Comparison of ENCODE assay signal across 20 cellular contexts in genomic region chr3:195175476-195176337, GRCh38.
DNase-seq lines count a peak whose midpoint lies in the region; ATAC-seq and TF ChIP-seq lines count a peak whose summit lies in the region.
"Had no signal": no experiment of that assay in that cellular context is flagged by ENCODE, and none has a peak within 500 bp of the region (broad histone marks: within the 10 kb centered on the region; RNA-seq: fewer than 3 reads in every experiment).

No MANE protein-coding gene starts in this region.

- no peak overlapping the region for H3K4ac ChIP-seq in IMR-90 (ENCODE audit: low read depth, low read length)

- in situ Hi-C loops in IMR-90 (cut with MboI; ENCODE audit: low sequenced_read_pairs): no loop called here

- H4K91ac ChIP-seq in IMR-90 (ENCODE audit: insufficient read depth, low read depth, low read length): no peak overlapping the region

- no peak for TF ChIP-seq RAD21 in IMR-90 (IDR thresholded peaks at IDR 0.05; ENCODE audit: low read length)

- no peak overlapping the region for H3K27ac Mint-ChIP-seq in endothelial cell (ENCODE audit: unreplicated experiment)
- H3K27ac Mint-ChIP-seq in activated T-cell treated with anti-CD3 and anti-CD28 coated beads, Interleukin-2, amount 50 U/mL, for 24 hours: no peak overlapping the region
- H3K27ac Mint-ChIP-seq: CD8-positive, alpha-beta T cell had no signal

- H3K36me3 ChIP-seq in IMR-90 (ENCODE audit: control insufficient read depth, insufficient read depth, low read length): peaks cover 6% of the 10 kb centered on the region; the same call in 1 of the 2 replicates
- no peaks in the 10 kb centered on the region for H3K36me3 ChIP-seq in neutrophil

- no peak overlapping the region for H4K5ac ChIP-seq in IMR-90 (ENCODE audit: low read depth, low read length)

- H2BK5ac ChIP-seq in IMR-90 (ENCODE audit: low read depth, low read length, poor library complexity, severe bottlenecking): no peak overlapping the region

- no peak overlapping the region for H3K27ac ChIP-seq in IMR-90 (ENCODE audit: insufficient read depth, low read length)
- peak overlapping the region; percentile 66 for H3K27ac ChIP-seq in neutrophil
- no peak overlapping the region for H3K27ac ChIP-seq in RWPE1
- H3K27ac ChIP-seq: 22Rv1; A549; BLaER1 treated with 17β-estradiol and CSF1 and Interleukin-3, amounts not matched to agents 10 nM and 100 nM; HL-60 had no signal

- intact Hi-C loops in IMR-90 (cut with micrococcal nuclease): no loop called here

- H2AFZ ChIP-seq in IMR-90 (replicated peaks; ENCODE audit: low read length, poor library complexity): no peak overlapping the region

- H3K9me1 ChIP-seq in IMR-90 (ENCODE audit: insufficient read depth, low read length): peaks cover 5% of the 10 kb centered on the region; the same call in 1 of the 2 replicates

- CTCF ChIA-PET in IMR-90 (lab: Yijun Ruan, JAX) (interaction anchor here (2.7 kb wide), 1 partner anchor 12 kb away, joined by 8 read pairs; no protein-coding TSS in a partner anchor), RWPE1 (lab: Yijun Ruan, JAX) (interaction anchor here (0.6 to 0.7 kb wide), 3 partner anchors 10 to 96 kb away, joined by 3 to 5 read pairs (median 4); no protein-coding TSS in a partner anchor)

- peaks cover 8% of the 10 kb centered on the region for H3K4me1 ChIP-seq in IMR-90 (ENCODE audit: control insufficient read depth, insufficient read depth, low read length)
- H3K4me1 ChIP-seq in neutrophil (ENCODE audit: control insufficient read depth in 1 of 2, insufficient read depth in 1 of 2, low read depth in 1 of 2, low read length in 1 of 2): peaks cover 65 to 66% of the 10 kb centered on the region in 2 experiments
- H3K4me1 ChIP-seq: A549 had no signal

- no peak overlapping the region for H3K14ac ChIP-seq in IMR-90 (replicated peaks; ENCODE audit: low read depth, low read length)

- dilution Hi-C loops in IMR-90 (cut with HindIII; ENCODE audit: low sequenced_read_pairs, unreplicated experiment): no loop called here

- no TSS peak for BruUV-seq in IMR-90 (replicated peaks; lab: Mats Ljungman, UMichigan)

- no peak for TF ChIP-seq POLR2A in IMR-90 (IDR thresholded peaks at IDR 0.05; ENCODE audit: low read depth, low read length)

- no peak overlapping the region for H2BK120ac ChIP-seq in IMR-90 (ENCODE audit: low read depth, low read length)

- H3K4me3 Mint-ChIP-seq in endothelial cell (ENCODE audit: unreplicated experiment): peak overlapping the region; percentile 56
- no peak overlapping the region for H3K4me3 Mint-ChIP-seq in activated T-cell treated with anti-CD3 and anti-CD28 coated beads, Interleukin-2, amount 50 U/mL, for 24 hours
- H3K4me3 Mint-ChIP-seq: CD8-positive, alpha-beta T cell had no signal

- H2BK20ac ChIP-seq in IMR-90 (ENCODE audit: low read depth, low read length): no peak overlapping the region

- POLR2A ChIA-PET in IMR-90 (lab: Charles Lee; ENCODE audit: unreplicated experiment) (no interaction called here), RWPE1 (lab: Yijun Ruan, JAX; ENCODE audit: low non-redundant PET) (no interaction called here)

- H4K20me1 ChIP-seq in IMR-90 (ENCODE audit: insufficient read depth, low read length): no peaks in the 10 kb centered on the region

- H2BK15ac ChIP-seq in IMR-90 (ENCODE audit: low read depth, low read length): no peak overlapping the region

- H3K9me3 Mint-ChIP-seq in endothelial cell (ENCODE audit: unreplicated experiment): no peaks in the 10 kb centered on the region
- no peaks in the 10 kb centered on the region for H3K9me3 Mint-ChIP-seq in activated T-cell treated with anti-CD3 and anti-CD28 coated beads, Interleukin-2, amount 50 U/mL, for 24 hours
- H3K9me3 Mint-ChIP-seq: CD8-positive, alpha-beta T cell had no signal

- peak; percentile 53 for DNase-seq in activated effector memory CD4-positive, alpha-beta T cell treated with anti-CD3 and anti-CD28 coated beads, Interleukin-2, amount 50 U/mL, for 16 hours
- no peak for DNase-seq in activated effector memory CD4-positive, alpha-beta T cell treated with Interleukin-2 at 50 U/mL for 16 hours
- no peak for DNase-seq in IMR-90
- DNase-seq in endothelial cell (ENCODE audit: low spot score): no peak
- DNase-seq in HT-29 (ENCODE audit: low spot score): no peak
- no peak for DNase-seq in RWPE1 (ENCODE audit: low spot score)
- DNase-seq in activated T-cell treated with anti-CD3 and anti-CD28 coated beads, Interleukin-2, amount 50 U/mL, for 24 hours: no peak
- DNase-seq: AML-193; CD8-positive, alpha-beta T cell; DMS 273 treated with DMSO at 0.1 percent for 48 hours; DMS53; DND-41; EL; HCEC 1CT had no signal

- no peak overlapping the region for H3K56ac ChIP-seq in IMR-90 (ENCODE audit: extremely low read depth, insufficient read depth, low read length)

- H3K4me3 ChIP-seq in IMR-90 (ENCODE audit: insufficient read depth, low read depth, low read length) (no peak overlapping the region), neutrophil (ENCODE audit: low read depth in 1 of 2, low read length in 1 of 2) (no peak overlapping the region)
- H3K4me3 ChIP-seq: A549; BLaER1 treated with 17β-estradiol and CSF1 and Interleukin-3, amounts not matched to agents 10 nM and 100 nM; GM12878 had no signal

- H3K4me2 ChIP-seq in IMR-90 (ENCODE audit: low read depth, low read length): no peak overlapping the region
- H3K4me2 ChIP-seq: A549 had no signal

- H3K79me1 ChIP-seq in IMR-90 (ENCODE audit: low read depth in 1 of 2, low read length in 2 of 2): peaks cover 16 to 36% of the 10 kb centered on the region in 2 experiments; a peak in 3 of 4 replicates

- H2AK9ac ChIP-seq in IMR-90 (replicated peaks; ENCODE audit: low read depth, low read length, poor library complexity): no peak overlapping the region

- H3K23ac ChIP-seq in IMR-90 (ENCODE audit: low read depth, low read length): no peak overlapping the region

- 98% methylated on average over 5 of the region's 13 CpGs; no CpG with 5 or more reads in 1 of the 2 experiments for WGBS in IMR-90 (ENCODE audit: extremely low coverage in 2 of 2, insufficient read length in 1 of 2), 2 experiments

- peaks cover 16% of the 10 kb centered on the region for H3K36me3 Mint-ChIP-seq in endothelial cell (ENCODE audit: low read depth, unreplicated experiment)
- peaks cover 17% of the 10 kb centered on the region for H3K36me3 Mint-ChIP-seq in activated T-cell treated with anti-CD3 and anti-CD28 coated beads, Interleukin-2, amount 50 U/mL, for 24 hours (ENCODE audit: low read depth)

- no peak overlapping the region for H3K9ac ChIP-seq in IMR-90 (ENCODE audit: low read depth, low read length)
- H3K9ac ChIP-seq: BLaER1 treated with 17β-estradiol and CSF1 and Interleukin-3, amounts not matched to agents 10 nM and 100 nM had no signal

- no peak overlapping the region for H4K8ac ChIP-seq in IMR-90 (ENCODE audit: low read depth in 2 of 2, low read length in 2 of 2)

- H2AK5ac ChIP-seq in IMR-90 (ENCODE audit: low read depth, low read length): 0 out of 2 replicates have a peak overlapping the region, but pooled peaks have one; percentile 17

- H3K9me3 ChIP-seq in IMR-90 (ENCODE audit: control insufficient read depth, insufficient read depth, low read length) (0 out of 2 replicates have a peak, but pooled peaks cover 2% of the 10 kb centered on the region), neutrophil (no peaks in the 10 kb centered on the region)
- H3K9me3 ChIP-seq: A549 had no signal

- no peaks in the 10 kb centered on the region for H3K27me3 ChIP-seq in IMR-90 (ENCODE audit: control insufficient read depth, insufficient read depth, low read length)
- no peaks in the 10 kb centered on the region for H3K27me3 ChIP-seq in neutrophil
- H3K27me3 ChIP-seq: BLaER1 treated with 17β-estradiol and CSF1 and Interleukin-3, amounts not matched to agents 10 nM and 100 nM had no signal

- peaks cover 17% of the 10 kb centered on the region for H3K27me3 Mint-ChIP-seq in endothelial cell (ENCODE audit: unreplicated experiment)
- no peaks in the 10 kb centered on the region for H3K27me3 Mint-ChIP-seq in activated T-cell treated with anti-CD3 and anti-CD28 coated beads, Interleukin-2, amount 50 U/mL, for 24 hours

- no peak for ATAC-seq in IMR-90 (ENCODE audit: low read depth)
- ATAC-seq: A549; CD8-positive, alpha-beta T cell; GM12878 had no signal

- H3K4me1 Mint-ChIP-seq in endothelial cell (ENCODE audit: unreplicated experiment): peaks cover 75% of the 10 kb centered on the region
- H3K4me1 Mint-ChIP-seq in activated T-cell treated with anti-CD3 and anti-CD28 coated beads, Interleukin-2, amount 50 U/mL, for 24 hours (ENCODE audit: low read depth): peaks cover 6% of the 10 kb centered on the region

- no peak overlapping the region for H3K18ac ChIP-seq in IMR-90 (ENCODE audit: low read depth, low read length)

- no peak for TF ChIP-seq CTCF in IMR-90 (conservative IDR thresholded peaks at IDR 0.05; ENCODE audit: low read depth, low read length)
- TF ChIP-seq CTCF in endothelial cell (IDR thresholded peaks at IDR 0.05; ENCODE audit: unreplicated experiment): no peak
- TF ChIP-seq CTCF in neutrophil (IDR thresholded peaks at IDR 0.05): no peak
- no peak for TF ChIP-seq CTCF in RWPE1 (conservative IDR thresholded peaks at IDR 0.05; ENCODE audit: low read depth)

TF ChIP-seq in IMR-90, 13 proteins besides CTCF, POLR2A, EP300 and RAD21:
- TF ChIP-seq SMC3 (IDR thresholded peaks at IDR 0.05; ENCODE audit: low read depth, low read length): no peak
- TF ChIP-seq, protein P1, sequence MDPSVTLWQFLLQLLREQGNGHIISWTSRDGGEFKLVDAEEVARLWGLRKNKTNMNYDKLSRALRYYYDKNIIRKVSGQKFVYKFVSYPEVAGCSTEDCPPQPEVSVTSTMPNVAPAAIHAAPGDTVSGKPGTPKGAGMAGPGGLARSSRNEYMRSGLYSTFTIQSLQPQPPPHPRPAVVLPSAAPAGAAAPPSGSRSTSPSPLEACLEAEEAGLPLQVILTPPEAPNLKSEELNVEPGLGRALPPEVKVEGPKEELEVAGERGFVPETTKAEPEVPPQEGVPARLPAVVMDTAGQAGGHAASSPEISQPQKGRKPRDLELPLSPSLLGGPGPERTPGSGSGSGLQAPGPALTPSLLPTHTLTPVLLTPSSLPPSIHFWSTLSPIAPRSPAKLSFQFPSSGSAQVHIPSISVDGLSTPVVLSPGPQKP (IDR thresholded peaks at IDR 0.05; ENCODE audit: borderline replicate concordance, low read depth, low read length): no peak
- TF ChIP-seq MAZ (IDR thresholded peaks at IDR 0.05; ENCODE audit: borderline replicate concordance, low read depth, low read length): no peak
- no peak for TF ChIP-seq NFE2L2 (IDR thresholded peaks at IDR 0.05; ENCODE audit: low read depth, low read length)
- no peak for TF ChIP-seq MAFK (IDR thresholded peaks at IDR 0.05; ENCODE audit: low read depth, low read length)
- TF ChIP-seq FOS (IDR thresholded peaks at IDR 0.05; ENCODE audit: low read depth, low read length): no peak
- no peak for TF ChIP-seq USF2 (IDR thresholded peaks at IDR 0.05; ENCODE audit: low read depth, low read length)
